Comparison of ENCODE assay signal across 9 cellular contexts in genomic region chr7:92135490-92135889, GRCh38. TPM values are rescaled to one million over a fixed set of nuclear protein-coding genes. Genes with fewer than 3 reads are reported as not detected.
DNase-seq lines count a peak whose midpoint lies in the region; ATAC-seq and TF ChIP-seq lines count a peak whose summit lies in the region.
"Had no signal": no experiment of that assay in that cellular context is flagged by ENCODE, and none has a peak within 500 bp of the region (broad histone marks: within the 10 kb centered on the region; RNA-seq: fewer than 3 reads in every experiment).

No MANE protein-coding gene starts in this region.

- H3K4me3 Mint-ChIP-seq in brain, result peak overlapping the region; percentile 95 to 100 (median 99)

- H3K27me3 Mint-ChIP-seq in brain, result peaks cover 21% of the 10 kb centered on the region

- no peak for DNase-seq in dermis blood vessel endothelial cell
- no peak for DNase-seq in globus pallidus (ENCODE audit: low spot score)

- no peak overlapping the region for H3K9ac ChIP-seq in HUES64 (ENCODE audit: low read depth, low read length)

- H3K36me3 ChIP-seq in HUES64 (ENCODE audit: insufficient read depth, low read length) (peaks cover 15% of the 10 kb centered on the region), mesodermal cell (ENCODE audit: control insufficient read depth, insufficient read depth, low read length) (peaks cover 16% of the 10 kb centered on the region)

- H3K4me3 ChIP-seq in HUES64 (ENCODE audit: low read length) (peak overlapping the region; percentile 75), mesodermal cell (ENCODE audit: extremely low read depth, insufficient read depth, low read length, poor library complexity, severe bottlenecking) (peak overlapping the region; percentile 90)

- ATAC-seq in GM18498 (IDR thresholded peaks at IDR 0.05; ENCODE audit: unreplicated experiment), result no peak
- no peak for ATAC-seq in HG03460 (IDR thresholded peaks at IDR 0.05; ENCODE audit: unreplicated experiment)

- 76% methylated on average over 7 of the region's 7 CpGs for WGBS in HUES64
- 79 to 89% methylated on average over 3 to 5 of the region's 7 CpGs for WGBS in mesodermal cell (ENCODE audit: insufficient coverage in 2 of 2), 2 experiments

- H3K4me1 ChIP-seq in HUES64 (ENCODE audit: insufficient read depth, low read length) (peaks cover 16% of the 10 kb centered on the region), mesodermal cell (ENCODE audit: control insufficient read depth, insufficient read depth, low read length, poor library complexity, severe bottlenecking) (peaks cover 6% of the 10 kb centered on the region)

- H3K9me3 ChIP-seq in HUES64 (ENCODE audit: insufficient read depth, low read depth, low read length) (0 out of 2 replicates have a peak, but pooled peaks cover 3% of the 10 kb centered on the region), mesodermal cell (ENCODE audit: control insufficient read depth, low read length) (peaks cover 9% of the 10 kb centered on the region)

- H3K4me1 Mint-ChIP-seq in brain, result peaks cover 44% of the 10 kb centered on the region

- peaks cover 3 to 15% (median 11%) of the 10 kb centered on the region in 5 experiments for H3K9me3 Mint-ChIP-seq in brain

- peak overlapping the region; percentile 88 for H3K27ac ChIP-seq in 22Rv1
- no peak overlapping the region for H3K27ac ChIP-seq in HUES64 (ENCODE audit: low read depth, low read length)
- peak overlapping the region; percentile 96 for H3K27ac ChIP-seq in mesodermal cell (ENCODE audit: low read depth, low read length, severe bottlenecking)

- no peaks in the 10 kb centered on the region for H3K27me3 ChIP-seq in HUES64 (ENCODE audit: insufficient read depth, low read length)

- H3K27ac Mint-ChIP-seq in brain, result peak overlapping the region; percentile 97 to 100 (median 100)

- peaks cover 13% of the 10 kb centered on the region for H3K36me3 Mint-ChIP-seq in brain

- TF ChIP-seq CTCF in 22Rv1 (IDR thresholded peaks at IDR 0.05) (no peak), brain (conservative IDR thresholded peaks at IDR 0.05) (no peak)

RNA-seq across cellular contexts. Expression of gene CYP51A1, which starts 1.2 kb away (rescaled TPM):
- polyA plus RNA-seq in HUES64 (2013, experiment 1 of 2), result 105 TPM
- 112 TPM for polyA plus RNA-seq in HUES64 (2013, experiment 2 of 2)
- polyA plus RNA-seq in brain (ENCODE audit: insufficient read depth, low read depth, low replicate concordance), result 95.9 TPM
- polyA plus RNA-seq in mesodermal cell (2013, experiment 1 of 2), result 121 TPM
- polyA plus RNA-seq in mesodermal cell (2013, experiment 2 of 2), result 122 TPM
- 183 and 218 TPM in 2 replicates for total RNA-seq in dermis blood vessel endothelial cell

RNA-seq across cellular contexts. Expression of gene LRRD1, which starts 43.5 kb away (rescaled TPM):
- polyA plus RNA-seq in HUES64 (2013, experiment 1 of 2), result not detected
- polyA plus RNA-seq in HUES64 (2013, experiment 2 of 2), result not detected
- not detected for polyA plus RNA-seq in brain (ENCODE audit: insufficient read depth, low read depth, low replicate concordance)
- not detected for polyA plus RNA-seq in mesodermal cell (2013, experiment 1 of 2)
- not detected for polyA plus RNA-seq in mesodermal cell (2013, experiment 2 of 2)
- total RNA-seq in dermis blood vessel endothelial cell, result under 0.01 TPM in 1 of 2 replicates, not detected in the other
- total RNA-seq: RPMI7951 had no signal
